15 cellular contexts compared by ENCODE assay signal in genomic region chr13:28441533-28441928, GRCh38. TPM values are rescaled to one million over a fixed set of nuclear protein-coding genes. Genes with fewer than 3 reads are reported as not detected.
DNase-seq lines count a peak whose midpoint lies in the region; ATAC-seq and TF ChIP-seq lines count a peak whose summit lies in the region.
"Had no signal": no experiment of that assay in that cellular context is flagged by ENCODE, and none has a peak within 500 bp of the region (broad histone marks: within the 10 kb centered on the region; RNA-seq: fewer than 3 reads in every experiment).

No MANE protein-coding gene starts in this region.

- H3K9me3 ChIP-seq in H9 (ENCODE audit: control insufficient read depth, low read depth, low read length) (no peaks in the 10 kb centered on the region), iPS DF 6.9 (ENCODE audit: control insufficient read depth, insufficient read depth, low read length) (no peaks in the 10 kb centered on the region), ovary (peaks cover 0 to 3% of the 10 kb centered on the region in 2 donors)
- H3K9me3 ChIP-seq: BE2C had no signal

- TF ChIP-seq EP300 in ovary (IDR thresholded peaks at IDR 0.05), result no peak

- H3K36me3 ChIP-seq in iPS DF 6.9 (ENCODE audit: control insufficient read depth, insufficient read depth, low read length) (peaks cover 3% of the 10 kb centered on the region; the same call in 1 of the 2 replicates), ovary (no peaks in the 10 kb centered on the region)
- H3K36me3 ChIP-seq: BE2C had no signal

- no peak overlapping the region for H2BK15ac ChIP-seq in H9 (ENCODE audit: low read depth, low read length)

- H2AK5ac ChIP-seq in H9 (ENCODE audit: insufficient read length, low read length), result no peak overlapping the region

- TF ChIP-seq POLR2A in ovary (IDR thresholded peaks at IDR 0.05), result no peak

- H2BK5ac ChIP-seq in H9 (ENCODE audit: insufficient read length, low read length), result no peak overlapping the region

- H3K4me1 ChIP-seq in H9 (ENCODE audit: insufficient read depth, low read length) (peaks cover 22% of the 10 kb centered on the region), iPS DF 6.9 (ENCODE audit: control insufficient read depth, insufficient read depth, low read length) (peaks cover 11% of the 10 kb centered on the region), ovary (ENCODE audit: insufficient read depth) (no peaks in the 10 kb centered on the region)
- H3K4me1 ChIP-seq: BE2C had no signal

- H3K79me2 ChIP-seq in H9 (ENCODE audit: insufficient read depth, low read length), result peaks cover 5% of the 10 kb centered on the region; the same call in 1 of the 2 replicates

- no peak overlapping the region for H4K8ac ChIP-seq in H9 (replicated peaks; ENCODE audit: insufficient read length, low read depth, low read length)

- no peak overlapping the region for H3K9ac ChIP-seq in H9 (ENCODE audit: extremely low read depth, insufficient read length, low read length)

- intact Hi-C loops in ovary (cut with DNase I), result no loop called here

- CTCF ChIA-PET in WTC11 (lab: Charles Lee), result no interaction called here

- H3K79me1 ChIP-seq in H9 (ENCODE audit: insufficient read depth, low read depth, low read length, poor library complexity, severe bottlenecking), result peaks cover 3% of the 10 kb centered on the region

- no peaks in the 10 kb centered on the region for H3K23me2 ChIP-seq in H9 (ENCODE audit: insufficient read length, low read depth, low read length, poor library complexity, severe bottlenecking)

- no peak for ATAC-seq in WTC11

- H2BK12ac ChIP-seq in H9 (ENCODE audit: insufficient read length, low read depth, low read length), result no peak overlapping the region

- TF ChIP-seq CTCF in H9 (conservative IDR thresholded peaks at IDR 0.05) (no peak), WTC11 (IDR thresholded peaks at IDR 0.05) (no peak), ovary (IDR thresholded peaks at IDR 0.05) (no peak)

- H3K4ac ChIP-seq in H9 (ENCODE audit: low read depth, low read length), result no peak overlapping the region

- no peak overlapping the region for H3K23ac ChIP-seq in H9 (ENCODE audit: insufficient read length, low read depth, low read length)

- no peaks in the 10 kb centered on the region for H4K20me1 ChIP-seq in H9 (ENCODE audit: control insufficient read depth, insufficient read depth, insufficient read length)

- no peak overlapping the region for H3K14ac ChIP-seq in H9 (ENCODE audit: insufficient read depth, low read length)

- H3K4me1 Mint-ChIP-seq in H9 (peaks cover 56 to 63% of the 10 kb centered on the region in 2 experiments), WTC11 (peaks cover 61% of the 10 kb centered on the region)

- no peaks in the 10 kb centered on the region for H3K27me3 ChIP-seq in H9 (ENCODE audit: insufficient read depth, low read length)
- H3K27me3 ChIP-seq in iPS DF 6.9 (ENCODE audit: control insufficient read depth, insufficient read depth, low read length), result no peaks in the 10 kb centered on the region
- no peaks in the 10 kb centered on the region for H3K27me3 ChIP-seq in ovary
- H3K27me3 ChIP-seq: BE2C had no signal

- H3K4me3 Mint-ChIP-seq in H9 (no peak overlapping the region), WTC11 (no peak overlapping the region)
- H3K4me3 Mint-ChIP-seq: CD4-positive, alpha-beta T cell had no signal

- DNase-seq in H9 (no peak), WTC11 (ENCODE audit: low spot score) (no peak), iPS DF 6.9 (ENCODE audit: low read depth, low spot score) (no peak), COLO668 (lab: John Stamatoyannopoulos, UW; ENCODE audit: unreplicated experiment) (no peak), germinal center (ENCODE audit: low spot score) (no peak), ovary (no peak)
- DNase-seq: ACHN; BE2C; CD4-positive, alpha-beta T cell; DMS79; GF-D8; GOT3; H7 had no signal

- no peak overlapping the region for H3K4me2 ChIP-seq in H9 (ENCODE audit: insufficient read depth, insufficient read length, low read length)

- no peak overlapping the region for H3K18ac ChIP-seq in H9 (ENCODE audit: insufficient read length, low read depth, low read length)

- H3K27ac Mint-ChIP-seq in H9, result peak overlapping the region; percentile 92 to 99 (median 92); a peak in 5 of 7 replicates
- H3K27ac Mint-ChIP-seq in WTC11, result peak overlapping the region; percentile 97
- H3K27ac Mint-ChIP-seq: CD4-positive, alpha-beta T cell had no signal

- H3K36me3 Mint-ChIP-seq in H9 (ENCODE audit: insufficient read depth in 1 of 3, low read depth in 3 of 3) (peaks cover 53 to 71% (median 55%) of the 10 kb centered on the region in 3 experiments), WTC11 (peaks cover 55% of the 10 kb centered on the region)

- no peak overlapping the region for H2BK120ac ChIP-seq in H9 (ENCODE audit: low read depth, low read length, poor library complexity, severe bottlenecking)

- peaks cover 7 to 11% of the 10 kb centered on the region in 2 experiments for H3K9me3 Mint-ChIP-seq in H9
- H3K9me3 Mint-ChIP-seq in WTC11, result peaks cover 13% of the 10 kb centered on the region

- no peak overlapping the region for H3T11ph ChIP-seq in H9 (ENCODE audit: low read length)

- H4K91ac ChIP-seq in H9 (ENCODE audit: insufficient read length, low read depth, low read length), result no peak overlapping the region

- H2BK20ac ChIP-seq in H9 (ENCODE audit: low read depth, low read length, poor library complexity, severe bottlenecking), result no peak overlapping the region

- H3K27me3 Mint-ChIP-seq in H9 (ENCODE audit: low read depth), result no peaks in the 10 kb centered on the region
- H3K27me3 Mint-ChIP-seq in WTC11 (ENCODE audit: low read depth), result no peaks in the 10 kb centered on the region

- H3K27ac ChIP-seq in H9 (ENCODE audit: insufficient read length, low read depth, low read length) (peak overlapping the region; percentile 39), iPS DF 6.9 (ENCODE audit: low read length) (peak overlapping the region; percentile 31), ovary (no peak overlapping the region)
- H3K27ac ChIP-seq: C4-2B had no signal

- no peak overlapping the region for H3K4me3 ChIP-seq in iPS DF 6.9 (ENCODE audit: low read length)
- no peak overlapping the region for H3K4me3 ChIP-seq in ovary

- H2AFZ ChIP-seq in H9 (ENCODE audit: low read length), result no peak overlapping the region

- POLR2A ChIA-PET in WTC11 (lab: Charles Lee), result no interaction called here

- H4K5ac ChIP-seq in H9 (ENCODE audit: insufficient read length, low read depth, low read length), result no peak overlapping the region

- no peak overlapping the region for H3K56ac ChIP-seq in H9 (ENCODE audit: insufficient read length, low read depth, low read length)

TF ChIP-seq in WTC11, 78 proteins besides CTCF, POLR2A, EP300 and RAD21:
- TF ChIP-seq SMAD4 (CRISPR knock-in tag; IDR thresholded peaks at IDR 0.05) (no peak), ZNF121 (CRISPR knock-in tag; IDR thresholded peaks at IDR 0.05) (peak; percentile 92)
TF ChIP-seq in WTC11: peak in this region for 1.

RNA-seq across cellular contexts. Expression of gene FLT1, which starts 53.4 kb away (rescaled TPM):
- 83.4 and 84.1 TPM in 2 replicates for total RNA-seq in H9 (2021)
- total RNA-seq in WTC11 (2021), result 66.3 to 71.0 TPM (median 66.8 TPM) in 3 replicates
- total RNA-seq in ovary, result 10 to 100 TPM in 3 of 7 donors, 1 to 10 TPM in 4; 5.8 to 31.4 (median 9.9) TPM
- polyA plus RNA-seq in ovary, result 10 to 100 TPM in 1 of 2 donors, 1 to 10 TPM in 1; 7.3 to 19.3 TPM
- total RNA-seq: HT-29 had no signal

Comparison
In these comparisons a context has a peak if more than half of its experiments do, and no peak if none do; other contexts are left out.
1. H3K27ac ChIP-seq: peak in H9 (single experiment) and iPS DF 6.9 (single experiment); none in ovary (0 of 2).